Comparison of ENCODE assay signal across 8 cellular contexts in the genomic region with DNA sequence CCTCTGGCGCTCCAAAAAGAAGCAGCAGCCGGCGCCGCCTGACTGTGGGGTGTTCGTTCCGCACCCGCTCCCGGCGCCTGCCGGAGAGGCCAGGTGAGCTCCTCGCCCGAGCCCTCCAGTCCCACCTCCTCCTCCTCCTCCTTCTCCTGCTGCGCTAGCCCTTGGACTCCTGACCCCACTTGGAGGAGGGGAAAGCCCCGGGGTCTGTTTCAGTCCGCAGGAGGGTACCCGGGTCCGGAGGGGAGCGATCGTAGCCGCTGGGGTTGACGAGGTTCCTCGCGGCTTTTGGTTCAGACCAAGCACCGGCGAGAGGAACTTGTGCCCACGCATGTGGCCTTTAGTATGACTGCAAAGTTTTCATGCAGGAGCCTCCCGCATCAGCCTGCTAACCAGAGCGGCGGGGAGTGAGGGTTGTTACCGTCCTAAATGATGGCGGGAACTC. TPM values are rescaled to one million over a fixed set of nuclear protein-coding genes. Genes with fewer than 3 reads are reported as not detected.
DNase-seq lines count a peak whose midpoint lies in the region; ATAC-seq, FAIRE-seq and TF ChIP-seq lines count a peak whose summit lies in the region.

No MANE protein-coding gene starts in this region.

- no peak overlapping the region for H3K27ac Mint-ChIP-seq in T-helper 1 cell treated with Interleukin-12 subunit alpha and Interleukin-12 subunit beta and Interleukin-4 antibody, amounts not matched to agents 30 μg/mL and 1 μg/mL, for 36 hours
- peak overlapping the region; percentile 43 for H3K27ac Mint-ChIP-seq in type B pancreatic cell

- peaks cover 2 to 3% of the 10 kb centered on the region in 2 donors for H3K27me3 ChIP-seq in mucosa of rectum (ENCODE audit: control insufficient read depth in 2 of 2, insufficient read depth in 2 of 2, low read length in 2 of 2)

- FAIRE-seq in GM12891 (lab: Jason Lieb, UNC), result peak; percentile 79

- H3K9me3 Mint-ChIP-seq in T-helper 1 cell treated with Interleukin-12 subunit alpha and Interleukin-12 subunit beta and Interleukin-4 antibody, amounts not matched to agents 30 μg/mL and 1 μg/mL, for 36 hours, result no peaks in the 10 kb centered on the region
- H3K9me3 Mint-ChIP-seq in type B pancreatic cell, result no peaks in the 10 kb centered on the region

- DNase-seq in GM12891 (ENCODE audit: insufficient read length, low spot score) (peak; percentile 35), coronary artery (ENCODE audit: low spot score) (no peak), type B pancreatic cell (ENCODE audit: extremely low spot score, unreplicated experiment) (peak; percentile 68), cortex of kidney (lab: John Stamatoyannopoulos, UW) (no peak), OCI-M1 (lab: John Stamatoyannopoulos, UW) (no peak)

- peak overlapping the region; percentile 41 to 75 for H3K9ac ChIP-seq in mucosa of rectum (ENCODE audit: low read depth in 1 of 2, low read length in 2 of 2)

- H3K4me1 Mint-ChIP-seq in T-helper 1 cell treated with Interleukin-12 subunit alpha and Interleukin-12 subunit beta and Interleukin-4 antibody, amounts not matched to agents 30 μg/mL and 1 μg/mL, for 36 hours (ENCODE audit: low read depth), result peaks cover 7% of the 10 kb centered on the region
- H3K4me1 Mint-ChIP-seq in type B pancreatic cell (ENCODE audit: unreplicated experiment), result peaks cover 4% of the 10 kb centered on the region

- H3K4me1 ChIP-seq in mucosa of rectum (ENCODE audit: control insufficient read depth in 2 of 2, insufficient read depth in 2 of 2, low read length in 2 of 2), result peaks cover 5 to 6% of the 10 kb centered on the region in 2 donors

- H3K36me3 ChIP-seq in mucosa of rectum (ENCODE audit: control insufficient read depth in 2 of 2, insufficient read depth in 2 of 2, low read length in 2 of 2), result no peaks in the 10 kb centered on the region

- TF ChIP-seq CTCF in coronary artery (IDR thresholded peaks at IDR 0.05), result no peak
- TF ChIP-seq CTCF in type B pancreatic cell (conservative IDR thresholded peaks at IDR 0.05), result no peak

- H3K36me3 Mint-ChIP-seq in T-helper 1 cell treated with Interleukin-12 subunit alpha and Interleukin-12 subunit beta and Interleukin-4 antibody, amounts not matched to agents 30 μg/mL and 1 μg/mL, for 36 hours (ENCODE audit: low read depth), result no peaks in the 10 kb centered on the region
- H3K36me3 Mint-ChIP-seq in type B pancreatic cell, result no peaks in the 10 kb centered on the region

- peaks cover 67% of the 10 kb centered on the region for H3K27me3 Mint-ChIP-seq in T-helper 1 cell treated with Interleukin-12 subunit alpha and Interleukin-12 subunit beta and Interleukin-4 antibody, amounts not matched to agents 30 μg/mL and 1 μg/mL, for 36 hours (ENCODE audit: low read depth)
- H3K27me3 Mint-ChIP-seq in type B pancreatic cell, result peaks cover 38% of the 10 kb centered on the region

- ATAC-seq in HG02852 (IDR thresholded peaks at IDR 0.05; ENCODE audit: unreplicated experiment), result peak; percentile 31

- H3K4me3 ChIP-seq in coronary artery (peak overlapping the region; percentile 71), mucosa of rectum (ENCODE audit: low read length in 2 of 2) (peak overlapping the region; percentile 68 to 72)

- TF ChIP-seq POLR2A in GM12891 (IDR thresholded peaks at IDR 0.05; ENCODE audit: low read depth, low read length), result no peak

- H3K9me3 ChIP-seq in mucosa of rectum (ENCODE audit: control insufficient read depth in 2 of 2, low read length in 2 of 2), result no peaks in the 10 kb centered on the region

- H3K4me3 Mint-ChIP-seq in T-helper 1 cell treated with Interleukin-12 subunit alpha and Interleukin-12 subunit beta and Interleukin-4 antibody, amounts not matched to agents 30 μg/mL and 1 μg/mL, for 36 hours, result peak overlapping the region; percentile 77
- H3K4me3 Mint-ChIP-seq in type B pancreatic cell, result peak overlapping the region; percentile 89

- H3K27ac ChIP-seq in coronary artery (no peak overlapping the region), mucosa of rectum (ENCODE audit: low read depth in 2 of 2, low read length in 2 of 2) (no peak overlapping the region)

TF ChIP-seq in GM12891, 5 proteins besides CTCF, POLR2A, EP300 and RAD21:
- TF ChIP-seq TAF1 (IDR thresholded peaks at IDR 0.05; ENCODE audit: low read depth, low read length) (no peak), PAX5 (IDR thresholded peaks at IDR 0.05; ENCODE audit: insufficient read depth, low read length, severe bottlenecking) (no peak), POLR2AphosphoS5 (IDR thresholded peaks at IDR 0.05; ENCODE audit: low read depth, low read length) (no peak), POU2F2 (IDR thresholded peaks at IDR 0.05; ENCODE audit: low read depth, low read length) (no peak), SPI1 (IDR thresholded peaks at IDR 0.05; ENCODE audit: low read depth, low read length) (no peak)

RNA-seq across cellular contexts. Expression of gene CRYBG1, which starts 0.5 kb away (rescaled TPM):
- 13.7 TPM for polyA plus RNA-seq in GM12891 (2012; ENCODE audit: low read depth, missing spikeins)
- 5.8 and 17.3 TPM in 2 replicates for total RNA-seq in type B pancreatic cell (ENCODE audit: low replicate concordance)

RNA-seq across cellular contexts. Expression of gene ATG5, which starts 35.5 kb away (rescaled TPM):
- polyA plus RNA-seq in GM12891 (2012; ENCODE audit: low read depth, missing spikeins), result 10.9 TPM
- 27.8 and 39.3 TPM in 2 replicates for total RNA-seq in type B pancreatic cell (ENCODE audit: low replicate concordance)

Comparison
In these comparisons a context has a peak if more than half of its experiments do, and no peak if none do; other contexts are left out.
1. DNase-seq: peak in GM12891 (single experiment) and type B pancreatic cell (single experiment); none in coronary artery (single experiment), cortex of kidney (single experiment) and OCI-M1 (single experiment).